ENCODE assay signal across 29 cellular contexts in the genomic region with DNA sequence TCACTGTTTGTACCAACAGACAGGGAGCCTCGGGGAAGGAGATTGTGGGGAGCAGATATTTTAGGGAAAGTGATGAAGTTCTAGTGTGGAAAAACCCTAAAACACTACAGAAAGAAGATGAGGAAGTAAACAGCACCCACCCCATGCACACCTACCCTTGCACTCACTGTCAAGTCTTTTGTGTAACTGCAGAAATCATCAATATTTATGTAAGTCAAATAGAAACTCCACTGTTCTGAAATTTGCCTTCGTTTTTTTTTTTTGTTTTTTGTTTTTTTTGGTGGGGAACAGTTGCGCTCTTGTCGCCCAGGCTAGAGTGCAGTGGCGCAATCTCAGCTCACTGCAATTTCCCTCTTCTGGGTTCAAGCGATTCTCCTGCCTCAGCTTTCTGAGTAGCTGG.
"Had no signal": no experiment of that assay in that cellular context is flagged by ENCODE, and none has a peak within 500 bp of the region (broad histone marks: within the 10 kb centered on the region; RNA-seq: fewer than 3 reads in every experiment).

No MANE protein-coding gene starts in this region.

- H3K27ac Mint-ChIP-seq: nephron progenitor cell; progenitor cell of endocrine pancreas; stimulated activated memory B cell treated with anti-CD40 and anti-IgM and Interleukin-4, amounts not matched to agents 10 μg/mL and 1 μg/mL and 100 μg/mL, for 72 hours; T-helper 17 cell had no signal

- H3K9me3 Mint-ChIP-seq: activated naive CD4-positive, alpha-beta T cell treated with anti-CD3 and anti-CD28 coated beads, Interleukin-2, amount 50 U/mL, for 72 hours; nephron progenitor cell; stimulated activated memory B cell treated with anti-CD40 and anti-IgM and Interleukin-4, amounts not matched to agents 10 μg/mL and 1 μg/mL and 100 μg/mL, for 72 hours had no signal

- H3K27ac ChIP-seq: gastroesophageal sphincter, hepatocyte, left ventricle myocardium inferior, ovary, skin epidermis, stomach, thyroid gland, upper lobe of right lung, WERI-Rb-1 had no signal

- H3K4me1 ChIP-seq: gastroesophageal sphincter, stomach, thyroid gland, upper lobe of right lung had no signal

- H3K9me3 ChIP-seq: gastroesophageal sphincter, left ventricle myocardium inferior, ovary, stomach, thyroid gland, upper lobe of right lung had no signal

- H3K4me3 ChIP-seq: dorsolateral prefrontal cortex, gastroesophageal sphincter, hepatocyte, left ventricle myocardium inferior, lung, ovary, skin epidermis, stomach, thyroid gland, upper lobe of right lung had no signal

- ATAC-seq: activated CD4-positive, CD25-positive, alpha-beta regulatory T cell treated with anti-CD3 and anti-CD28 coated beads, Interleukin-2, amount 50 U/mL, for 24 hours; activated naive CD4-positive, alpha-beta T cell treated with anti-CD3 and anti-CD28 coated beads, Interleukin-2, amount 50 U/mL, for 72 hours; gastroesophageal sphincter; sciatic nerve; stimulated activated memory B cell treated with anti-CD40 and anti-IgM and Interleukin-4, amounts not matched to agents 10 μg/mL and 1 μg/mL and 100 μg/mL, for 72 hours; T-helper 17 cell had no signal

- DNase-seq: activated CD4-positive, alpha-beta T cell treated with anti-CD3 and anti-CD28 coated beads, Interleukin-2, amount 50 U/mL, for 1 hour; activated gamma-delta T cell treated with Interleukin-2 at 50 U/mL for 16 hours; activated T-cell treated with anti-CD3 and anti-CD28 coated beads for 4 hours; dorsolateral prefrontal cortex; effector memory CD4-positive, alpha-beta T cell; erythroblast; islet precursor cell; left ventricle myocardium inferior; mesendoderm; nephron progenitor cell; ovary; retina; stimulated activated CD4-positive, alpha-beta T cell treated with anti-CD3 and anti-CD28 coated beads, Interleukin-4, amount 100 ng/mL, for 24 hours; stimulated activated CD8-positive, alpha-beta memory T cell treated with anti-CD3 and anti-CD28 coated beads, Interleukin-4, amount 100 ng/mL, for 48 hours; stomach; T-helper 17 cell; T1000; upper lobe of right lung; WERI-Rb-1 had no signal

- H3K36me3 ChIP-seq: ovary, thyroid gland, upper lobe of right lung, WERI-Rb-1 had no signal

- H3K4me3 Mint-ChIP-seq: nephron progenitor cell; stimulated activated memory B cell treated with anti-CD40 and anti-IgM and Interleukin-4, amounts not matched to agents 10 μg/mL and 1 μg/mL and 100 μg/mL, for 72 hours; T-helper 17 cell had no signal

- H3K27me3 Mint-ChIP-seq: progenitor cell of endocrine pancreas; stimulated activated memory B cell treated with anti-CD40 and anti-IgM and Interleukin-4, amounts not matched to agents 10 μg/mL and 1 μg/mL and 100 μg/mL, for 72 hours; T-helper 17 cell had no signal

- H3K27me3 ChIP-seq: dorsolateral prefrontal cortex, gastroesophageal sphincter, hepatocyte, ovary, stomach, thyroid gland, upper lobe of right lung had no signal
